In the genomic region with DNA sequence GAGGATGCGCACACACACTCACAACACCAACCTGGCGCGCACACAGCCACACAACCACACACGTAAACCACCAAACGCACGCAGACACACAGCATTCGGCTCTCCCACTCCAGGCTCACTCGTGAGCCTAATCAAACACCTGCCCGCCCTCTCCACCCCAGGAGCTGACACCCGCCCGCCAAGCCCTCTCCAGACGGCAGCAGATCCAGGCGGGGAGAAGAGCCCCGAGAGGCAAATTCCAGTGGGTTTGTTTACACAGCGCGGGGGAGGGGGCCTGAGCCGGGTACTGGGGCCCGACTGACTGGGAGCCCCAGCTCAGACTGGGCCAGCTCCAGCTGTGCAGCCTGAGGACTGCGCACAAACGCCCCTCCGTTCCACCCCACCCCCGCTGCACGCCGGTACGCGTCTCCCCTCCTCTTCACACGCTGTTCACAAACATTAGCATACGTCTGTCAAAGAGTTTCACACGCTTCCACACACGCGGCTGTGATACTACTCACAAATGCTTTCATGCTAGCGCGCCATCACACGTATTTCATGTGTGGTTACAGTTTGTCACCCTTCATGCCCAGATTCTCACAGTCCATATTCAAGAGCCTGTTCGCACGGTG, we compare ENCODE assay signal across 6 cellular contexts. TPM values are rescaled to one million over a fixed set of nuclear protein-coding genes. Genes with fewer than 3 reads are reported as not detected.
DNase-seq lines count a peak whose midpoint lies in the region; ATAC-seq and TF ChIP-seq lines count a peak whose summit lies in the region.

No MANE protein-coding gene starts in this region.

- no peak for TF ChIP-seq POLR2A in thyroid gland (IDR thresholded peaks at IDR 0.05)

- no peaks in the 10 kb centered on the region for H3K9me3 Mint-ChIP-seq in activated CD4-positive, alpha-beta T cell treated with anti-CD3 and anti-CD28 coated beads for 36 hours (ENCODE audit: low read depth)
- no peaks in the 10 kb centered on the region for H3K9me3 Mint-ChIP-seq in activated naive CD8-positive, alpha-beta T cell treated with anti-CD3 and anti-CD28 coated beads, Interleukin-2, amount 50 U/mL, for 24 hours

- TF ChIP-seq CTCF in thyroid gland (IDR thresholded peaks at IDR 0.05) = peak in 1 of 6 experiments; percentile 13

- H3K4me3 ChIP-seq in thyroid gland (replicated peaks in 1 of 3) = peak overlapping the region in 1 of 3 donors; percentile 82

- 0 to 2% methylated on average over 15 to 22 of the region's 36 CpGs for WGBS in thyroid gland, 2 donors

- peak overlapping the region; percentile 66 for H3K4me3 Mint-ChIP-seq in activated CD4-positive, alpha-beta T cell treated with anti-CD3 and anti-CD28 coated beads for 36 hours
- peak overlapping the region; percentile 71 for H3K4me3 Mint-ChIP-seq in activated naive CD8-positive, alpha-beta T cell treated with anti-CD3 and anti-CD28 coated beads, Interleukin-2, amount 50 U/mL, for 24 hours

- peaks cover 2 to 4% of the 10 kb centered on the region in 2 donors for H3K36me3 ChIP-seq in thyroid gland

- POLR2A ChIA-PET in activated CD4-positive, alpha-beta T cell treated with anti-CD3 and anti-CD28 coated beads for 36 hours (lab: Charles Lee) = no interaction called here

- H3K4me1 Mint-ChIP-seq in activated CD4-positive, alpha-beta T cell treated with anti-CD3 and anti-CD28 coated beads for 36 hours = peaks cover 32% of the 10 kb centered on the region
- peaks cover 29% of the 10 kb centered on the region for H3K4me1 Mint-ChIP-seq in activated naive CD8-positive, alpha-beta T cell treated with anti-CD3 and anti-CD28 coated beads, Interleukin-2, amount 50 U/mL, for 24 hours

- H3K36me3 Mint-ChIP-seq in activated CD4-positive, alpha-beta T cell treated with anti-CD3 and anti-CD28 coated beads for 36 hours (ENCODE audit: low read depth) = no peaks in the 10 kb centered on the region
- no peaks in the 10 kb centered on the region for H3K36me3 Mint-ChIP-seq in activated naive CD8-positive, alpha-beta T cell treated with anti-CD3 and anti-CD28 coated beads, Interleukin-2, amount 50 U/mL, for 24 hours (ENCODE audit: low read depth)

- ATAC-seq in activated CD4-positive, alpha-beta T cell treated with anti-CD3 and anti-CD28 coated beads for 36 hours = peak; percentile 70
- peak; percentile 42 for ATAC-seq in activated naive CD8-positive, alpha-beta T cell treated with anti-CD3 and anti-CD28 coated beads, Interleukin-2, amount 50 U/mL, for 24 hours
- ATAC-seq in GM18511 (IDR thresholded peaks at IDR 0.05; ENCODE audit: unreplicated experiment) = no peak

- H3K27me3 Mint-ChIP-seq in activated CD4-positive, alpha-beta T cell treated with anti-CD3 and anti-CD28 coated beads for 36 hours = peaks cover 20% of the 10 kb centered on the region
- H3K27me3 Mint-ChIP-seq in activated naive CD8-positive, alpha-beta T cell treated with anti-CD3 and anti-CD28 coated beads, Interleukin-2, amount 50 U/mL, for 24 hours = peaks cover 19% of the 10 kb centered on the region

- H3K27ac Mint-ChIP-seq in activated CD4-positive, alpha-beta T cell treated with anti-CD3 and anti-CD28 coated beads for 36 hours = no peak overlapping the region
- no peak overlapping the region for H3K27ac Mint-ChIP-seq in activated naive CD8-positive, alpha-beta T cell treated with anti-CD3 and anti-CD28 coated beads, Interleukin-2, amount 50 U/mL, for 24 hours

- DNase-seq in activated CD4-positive, alpha-beta T cell treated with anti-CD3 and anti-CD28 coated beads for 36 hours = peak; percentile 64
- DNase-seq in activated CD4-positive, alpha-beta T cell treated with anti-CD3 and anti-CD28 coated beads, Interleukin-2, amount 50 U/mL, for 4 hours = no peak
- DNase-seq in activated naive CD8-positive, alpha-beta T cell treated with anti-CD3 and anti-CD28 coated beads, Interleukin-2, amount 50 U/mL, for 24 hours = no peak
- DNase-seq in thyroid gland = peak; percentile 90 to 92

- peak overlapping the region; percentile 98 for H3K27ac ChIP-seq in layer of hippocampus (ENCODE audit: low read depth, low read length)
- peak overlapping the region; percentile 62 to 98 (median 96) for H3K27ac ChIP-seq in thyroid gland

- CTCF ChIA-PET in activated CD4-positive, alpha-beta T cell treated with anti-CD3 and anti-CD28 coated beads for 36 hours (lab: Charles Lee) = interaction anchor here (1.2 to 1.8 kb wide), 3 partner anchors 35 to 46 kb away, joined by 3 to 9 read pairs (median 5); partner anchors contain the start of gene KRTCAP2

- no peaks in the 10 kb centered on the region for H3K9me3 ChIP-seq in thyroid gland

- peaks cover 2% of the 10 kb centered on the region for H3K27me3 ChIP-seq in layer of hippocampus (ENCODE audit: control insufficient read depth, insufficient read depth, low read length)
- H3K27me3 ChIP-seq in thyroid gland = no peaks in the 10 kb centered on the region

- H3K4me1 ChIP-seq in thyroid gland = peaks cover 36 to 46% of the 10 kb centered on the region in 2 donors

- intact Hi-C loops in activated CD4-positive, alpha-beta T cell treated with anti-CD3 and anti-CD28 coated beads for 36 hours (cut with DNase I, micrococcal nuclease) = loop anchor here in 1 of 2 experiments (5.0 kb wide), 1 partner anchor 34 kb away; no protein-coding TSS in a partner anchor
- intact Hi-C loops in thyroid gland (cut with DNase I) = loop anchor here (5.0 kb wide), 1 partner anchor 34 kb away; no protein-coding TSS in a partner anchor

RNA-seq across cellular contexts. Expression of gene EFNA1, which starts 1.1 kb away (rescaled TPM):
- 1 to 10 TPM in 1 of 2 experiments, under 1 TPM in 1; 0.82 to 1.1 TPM for total RNA-seq in activated CD4-positive, alpha-beta T cell treated with anti-CD3 and anti-CD28 coated beads for 36 hours
- total RNA-seq in thyroid gland = 100 to 1,000 TPM in 1 of 4 donors, 10 to 100 TPM in 3; 56.1 to 129 (median 83.1) TPM

RNA-seq across cellular contexts. Expression of gene SLC50A1, which starts 9.1 kb away (rescaled TPM):
- 10 to 100 TPM; 50.2 to 58.0 TPM for total RNA-seq in activated CD4-positive, alpha-beta T cell treated with anti-CD3 and anti-CD28 coated beads for 36 hours
- 10 to 100 TPM; 30.9 to 42.2 (median 32.7) TPM for total RNA-seq in thyroid gland

RNA-seq across cellular contexts. Expression of gene DPM3, which starts 13.7 kb away (rescaled TPM):
- 10 to 100 TPM; 29.8 to 34.3 TPM for total RNA-seq in activated CD4-positive, alpha-beta T cell treated with anti-CD3 and anti-CD28 coated beads for 36 hours
- total RNA-seq in thyroid gland = 100 to 1,000 TPM in 2 of 4 donors, 10 to 100 TPM in 2; 43.3 to 154 (median 94.8) TPM

RNA-seq across cellular contexts. Expression of gene KRTCAP2, which starts 46.5 kb away (rescaled TPM):
- total RNA-seq in activated CD4-positive, alpha-beta T cell treated with anti-CD3 and anti-CD28 coated beads for 36 hours = 100 to 1,000 TPM; 125 to 300 TPM
- 100 to 1,000 TPM in 3 of 4 donors, 10 to 100 TPM in 1; 79.8 to 263 (median 162) TPM for total RNA-seq in thyroid gland

RNA-seq across cellular contexts. Expression of gene TRIM46, which starts 47.0 kb away (rescaled TPM):
- total RNA-seq in activated CD4-positive, alpha-beta T cell treated with anti-CD3 and anti-CD28 coated beads for 36 hours = 1 to 10 TPM; 6.3 to 6.9 TPM
- total RNA-seq in thyroid gland = under 1 TPM in 1 of 4 donors, not detected in 3; 0.45 TPM

Comparison
In these comparisons a context has a peak if more than half of its experiments do, and no peak if none do; other contexts are left out.
1. DNase-seq: peak in activated CD4-positive, alpha-beta T cell treated with anti-CD3 and anti-CD28 coated beads for 36 hours (single experiment) and thyroid gland (2 of 2); none in activated CD4-positive, alpha-beta T cell treated with anti-CD3 and anti-CD28 coated beads, Interleukin-2, amount 50 U/mL, for 4 hours (0 of 2) and activated naive CD8-positive, alpha-beta T cell treated with anti-CD3 and anti-CD28 coated beads, Interleukin-2, amount 50 U/mL, for 24 hours (single experiment).
2. RNA of gene EFNA1, which starts 1.1 kb away (total RNA-seq): 56.1 to 129 TPM in thyroid gland; 0.82 to 1.1 TPM in activated CD4-positive, alpha-beta T cell treated with anti-CD3 and anti-CD28 coated beads for 36 hours; every median in the first group is over 10 times any median in the second.